ENCODE assay signal across 1 cellular context in genomic region chr20:6489361-6490154, GRCh38.
A peak's percentile ranks its signal among the peaks of the same experiment; 100 is the strongest.
TF ChIP-seq lines count a peak whose summit lies in the region.

No MANE protein-coding gene starts in this region.

TF ChIP-seq in HepG2, 621 proteins besides CTCF, POLR2A, EP300 and RAD21 (continued from another document and continues in another):
- 0 out of 2 replicates have a peak, but pooled peaks have one; percentile 19 for TF ChIP-seq PHF8 (CRISPR knock-in tag; IDR thresholded peaks at IDR 0.05)
- TF ChIP-seq MLLT10 (CRISPR knock-in tag; IDR thresholded peaks at IDR 0.05) = no peak
- peak; percentile 69 for TF ChIP-seq MAX (IDR thresholded peaks at IDR 0.05)
- no peak for TF ChIP-seq ARID2 (CRISPR knock-in tag; IDR thresholded peaks at IDR 0.05; ENCODE audit: borderline replicate concordance)
- no peak for TF ChIP-seq MAF1 (CRISPR knock-in tag; IDR thresholded peaks at IDR 0.05; ENCODE audit: borderline replicate concordance)
- no peak; the same call in 1 of the 2 replicates for TF ChIP-seq FOSL1 (CRISPR knock-in tag; IDR thresholded peaks at IDR 0.05; ENCODE audit: borderline replicate concordance)
- TF ChIP-seq TCF7L2 (IDR thresholded peaks at IDR 0.05; ENCODE audit: low read depth, low read length) = no peak
- peak; percentile 80 for TF ChIP-seq FOSL2 (CRISPR knock-in tag; IDR thresholded peaks at IDR 0.05)
- TF ChIP-seq ZNF598 (CRISPR knock-in tag; IDR thresholded peaks at IDR 0.05; ENCODE audit: borderline replicate concordance) = no peak
- TF ChIP-seq GRHL1 (CRISPR knock-in tag; conservative IDR thresholded peaks at IDR 0.05) = no peak
- TF ChIP-seq HOXA3 (CRISPR knock-in tag; IDR thresholded peaks at IDR 0.05) = peak; percentile 24; the same call in 1 of the 2 replicates
- TF ChIP-seq ZBTB25 (CRISPR knock-in tag; IDR thresholded peaks at IDR 0.05) = no peak
- no peak for TF ChIP-seq CBX2 (IDR thresholded peaks at IDR 0.05; ENCODE audit: low read depth, low read length)
- TF ChIP-seq CBX2 (CRISPR knock-in tag; IDR thresholded peaks at IDR 0.05; ENCODE audit: low read depth) = no peak
- no peak for TF ChIP-seq ZNF878 (CRISPR knock-in tag; IDR thresholded peaks at IDR 0.05)
- TF ChIP-seq ZMAT3 (CRISPR knock-in tag; conservative IDR thresholded peaks at IDR 0.05) = no peak
- no peak for TF ChIP-seq GABPA (IDR thresholded peaks at IDR 0.05; ENCODE audit: low read depth, low read length)
- TF ChIP-seq GABPA (CRISPR knock-in tag; IDR thresholded peaks at IDR 0.05; ENCODE audit: low read depth) = 0 out of 2 replicates have a peak, but pooled peaks have one; percentile 18
- no peak for TF ChIP-seq ERF (CRISPR knock-in tag; IDR thresholded peaks at IDR 0.05)
- no peak for TF ChIP-seq AHR (CRISPR knock-in tag; IDR thresholded peaks at IDR 0.05)
- no peak for TF ChIP-seq ZFP62 (CRISPR knock-in tag; IDR thresholded peaks at IDR 0.05)
- TF ChIP-seq MXD1 (CRISPR knock-in tag; IDR thresholded peaks at IDR 0.05) = no peak
- no peak for TF ChIP-seq SETDB1 (CRISPR knock-in tag; IDR thresholded peaks at IDR 0.05; ENCODE audit: borderline replicate concordance)
- TF ChIP-seq FOXK2 (IDR thresholded peaks at IDR 0.05) = no peak
- TF ChIP-seq KDM6A (CRISPR knock-in tag; IDR thresholded peaks at IDR 0.05; ENCODE audit: low read depth) = peak; percentile 38; the same call in 1 of the 2 replicates
- TF ChIP-seq FOXC1 (CRISPR knock-in tag; IDR thresholded peaks at IDR 0.05; ENCODE audit: borderline replicate concordance) = no peak
- TF ChIP-seq HMGXB3 (CRISPR knock-in tag; IDR thresholded peaks at IDR 0.05; ENCODE audit: borderline replicate concordance) = no peak
- TF ChIP-seq ZNF557 (CRISPR knock-in tag; IDR thresholded peaks at IDR 0.05) = no peak
- no peak for TF ChIP-seq MXD3 (CRISPR knock-in tag; IDR thresholded peaks at IDR 0.05)
- TF ChIP-seq HDAC1 (CRISPR knock-in tag; IDR thresholded peaks at IDR 0.05) = peak; percentile 28; the same call in 1 of the 2 replicates
- TF ChIP-seq ZNF10 (CRISPR knock-in tag; IDR thresholded peaks at IDR 0.05; ENCODE audit: borderline replicate concordance, low read depth) = no peak
- no peak for TF ChIP-seq ZNF350 (CRISPR knock-in tag; IDR thresholded peaks at IDR 0.05; ENCODE audit: borderline replicate concordance, low read depth)
- no peak for TF ChIP-seq ZNF549 (CRISPR knock-in tag; IDR thresholded peaks at IDR 0.05)
- no peak for TF ChIP-seq MATR3 (CRISPR knock-in tag; IDR thresholded peaks at IDR 0.05)
- TF ChIP-seq RFX5 (IDR thresholded peaks at IDR 0.05; ENCODE audit: low read depth, low read length) = no peak
- no peak for TF ChIP-seq ZFP37 (CRISPR knock-in tag; IDR thresholded peaks at IDR 0.05; ENCODE audit: borderline replicate concordance)
- TF ChIP-seq NONO (IDR thresholded peaks at IDR 0.05) = no peak
- TF ChIP-seq NONO (CRISPR knock-in tag; conservative IDR thresholded peaks at IDR 0.05) = no peak
- no peak for TF ChIP-seq SKIL (CRISPR knock-in tag; IDR thresholded peaks at IDR 0.05; ENCODE audit: borderline replicate concordance)
- TF ChIP-seq TRAFD1 (CRISPR knock-in tag; IDR thresholded peaks at IDR 0.05; ENCODE audit: borderline replicate concordance) = no peak
- no peak for TF ChIP-seq ZHX2 (IDR thresholded peaks at IDR 0.05; ENCODE audit: low read depth)
- TF ChIP-seq ZHX2 (CRISPR knock-in tag; IDR thresholded peaks at IDR 0.05; ENCODE audit: borderline replicate concordance) = no peak
- peak; percentile 81 for TF ChIP-seq HNF4A (CRISPR knock-in tag; IDR thresholded peaks at IDR 0.05)
- TF ChIP-seq ZNF329 (CRISPR knock-in tag; IDR thresholded peaks at IDR 0.05; ENCODE audit: low read depth) = no peak
- TF ChIP-seq ARNT2 (CRISPR knock-in tag; IDR thresholded peaks at IDR 0.05; ENCODE audit: low read depth) = no peak
- TF ChIP-seq RARA (CRISPR knock-in tag; IDR thresholded peaks at IDR 0.05) = peak; percentile 30; the same call in 1 of the 2 replicates
- no peak for TF ChIP-seq FOXA1 (IDR thresholded peaks at IDR 0.05)
- peak; percentile 52 for TF ChIP-seq FOXA1 (CRISPR knock-in tag; IDR thresholded peaks at IDR 0.05)
- no peak for TF ChIP-seq NFRKB (IDR thresholded peaks at IDR 0.05)
- no peak for TF ChIP-seq U2AF2 (IDR thresholded peaks at IDR 0.05; ENCODE audit: low read depth, low read length)
- TF ChIP-seq SRSF4 (IDR thresholded peaks at IDR 0.05; ENCODE audit: low read depth, low read length, poor library complexity, severe bottlenecking) = no peak
- peak; percentile 75; the same call in 1 of the 2 replicates for TF ChIP-seq EHMT2 (IDR thresholded peaks at IDR 0.05; ENCODE audit: borderline replicate concordance, low read depth, low read length)
- TF ChIP-seq RFX3 (CRISPR knock-in tag; IDR thresholded peaks at IDR 0.05) = no peak
- TF ChIP-seq HDAC2 (CRISPR knock-in tag; IDR thresholded peaks at IDR 0.05) = peak; percentile 38
- TF ChIP-seq ZNF572 (CRISPR knock-in tag; IDR thresholded peaks at IDR 0.05) = no peak
- TF ChIP-seq SMAD3 (CRISPR knock-in tag; IDR thresholded peaks at IDR 0.05) = no peak
- no peak for TF ChIP-seq ARNT (IDR thresholded peaks at IDR 0.05)
